Comparison of ENCODE assay signal across 34 cellular contexts in the genomic region with DNA sequence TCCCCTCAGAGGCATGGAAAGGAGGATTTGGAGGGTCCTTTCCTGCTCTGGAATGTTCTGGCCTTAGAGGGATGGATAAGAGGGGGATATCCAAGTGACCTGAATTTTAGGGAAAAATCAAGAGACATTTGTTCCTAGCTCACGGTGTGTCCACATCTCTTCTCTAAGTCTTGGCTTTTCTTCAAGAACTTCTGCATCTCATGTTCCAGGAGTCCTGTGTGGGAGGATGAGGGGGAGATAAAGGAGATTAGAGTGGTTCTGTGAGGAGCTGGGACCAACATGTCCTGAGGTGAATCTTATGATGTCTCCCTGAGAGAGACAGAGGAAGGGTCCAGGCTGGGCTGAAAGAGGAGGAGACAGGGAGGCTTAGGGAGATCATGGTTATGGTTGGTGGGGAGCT. TPM values are rescaled to one million over a fixed set of nuclear protein-coding genes. Genes with fewer than 3 reads are reported as not detected.
"Had no signal": no experiment of that assay in that cellular context is flagged by ENCODE, and none has a peak within 500 bp of the region (broad histone marks: within the 10 kb centered on the region; RNA-seq: fewer than 3 reads in every experiment).

No MANE protein-coding gene starts in this region.

- FAIRE-seq: astrocyte, bronchial epithelial cell, colon had no signal

- H3K9me3 Mint-ChIP-seq: activated B cell treated with CpG ODN at 0.5 μM for 24 hours; activated CD4-positive, alpha-beta memory T cell treated with anti-CD3 and anti-CD28 coated beads, Interleukin-2, amount 10 ng/mL, durations not matched to agents 7 days and 5 days; activated CD4-positive, alpha-beta T cell treated with anti-CD3 and anti-CD28 coated beads, Interleukin-2, amount 10 ng/mL, durations not matched to agents 7 days and 5 days; activated naive CD4-positive, alpha-beta T cell treated with anti-CD3 and anti-CD28 coated beads, Interleukin-2, amount 10 ng/mL, durations not matched to agents 7 days and 5 days; activated naive CD4-positive, alpha-beta T cell treated with anti-CD3 and anti-CD28 coated beads, Interleukin-2, amount 50 U/mL, for 72 hours; activated naive CD8-positive, alpha-beta T cell treated with anti-CD3 and anti-CD28 coated beads, Interleukin-2, amount 10 ng/mL, durations not matched to agents 7 days and 5 days; activated T-cell treated with anti-CD3 and anti-CD28 coated beads, Interleukin-2, amount 50 U/mL, for 24 hours; activated T-cell treated with anti-CD3 and anti-CD28 coated beads, Interleukin-2, amount 50 U/mL, for 72 hours; effector memory CD8-positive, alpha-beta T cell; T-helper 2 cell treated with Interferon-gamma antibody and Interleukin-4, amounts not matched to agents 5 μg/mL and 100 μg/mL, for 36 hours had no signal

- H3K27ac ChIP-seq: brain microvascular endothelial cell, esophagus muscularis mucosa, foreskin keratinocyte, gastrocnemius medialis, WERI-Rb-1 had no signal

- ATAC-seq: activated naive CD4-positive, alpha-beta T cell treated with anti-CD3 and anti-CD28 coated beads, Interleukin-2, amount 50 U/mL, for 72 hours; activated T-cell treated with anti-CD3 and anti-CD28 coated beads, Interleukin-2, amount 50 U/mL, for 72 hours; effector memory CD8-positive, alpha-beta T cell; foreskin keratinocyte; gastrocnemius medialis; T-helper 17 cell had no signal

- DNase-seq: activated B cell treated with CpG ODN at 0.5 μM for 24 hours; activated CD4-positive, alpha-beta memory T cell treated with anti-CD3 and anti-CD28 coated beads, Interleukin-2, amount 10 ng/mL, durations not matched to agents 7 days and 5 days; activated CD4-positive, alpha-beta T cell treated with anti-CD3 and anti-CD28 coated beads for 1 hour; activated CD4-positive, alpha-beta T cell treated with anti-CD3 and anti-CD28 coated beads for 4 hours; activated CD4-positive, alpha-beta T cell treated with anti-CD3 and anti-CD28 coated beads, Interleukin-2, amount 10 ng/mL, durations not matched to agents 7 days and 5 days; activated CD4-positive, alpha-beta T cell treated with anti-CD3 and anti-CD28 coated beads, Interleukin-2, amount 50 U/mL, for 4 hours; activated gamma-delta T cell; activated naive CD4-positive, alpha-beta T cell; activated naive CD8-positive, alpha-beta T cell treated with anti-CD3 and anti-CD28 coated beads, Interleukin-2, amount 10 ng/mL, durations not matched to agents 7 days and 5 days; activated T-cell treated with anti-CD3 and anti-CD28 coated beads for 4 hours; activated T-cell treated with anti-CD3 and anti-CD28 coated beads, Interleukin-2, amount 50 U/mL, for 24 hours; activated T-cell treated with anti-CD3 and anti-CD28 coated beads, Interleukin-2, amount 50 U/mL, for 72 hours; brain microvascular endothelial cell; caudate nucleus; cortex of kidney; dermis blood vessel endothelial cell; effector CD4-positive, alpha-beta T cell; effector memory CD8-positive, alpha-beta T cell; erythroblast; foreskin keratinocyte; glutamatergic neuron; T-helper 1 cell; T-helper 17 cell; T1000; WERI-Rb-1 had no signal

- H3K4me3 Mint-ChIP-seq: activated B cell treated with CpG ODN at 0.5 μM for 24 hours; activated CD4-positive, alpha-beta memory T cell treated with anti-CD3 and anti-CD28 coated beads, Interleukin-2, amount 10 ng/mL, durations not matched to agents 7 days and 5 days; activated CD4-positive, alpha-beta T cell treated with anti-CD3 and anti-CD28 coated beads, Interleukin-2, amount 10 ng/mL, durations not matched to agents 7 days and 5 days; activated naive CD4-positive, alpha-beta T cell treated with anti-CD3 and anti-CD28 coated beads, Interleukin-2, amount 10 ng/mL, durations not matched to agents 7 days and 5 days; activated naive CD8-positive, alpha-beta T cell treated with anti-CD3 and anti-CD28 coated beads, Interleukin-2, amount 10 ng/mL, durations not matched to agents 7 days and 5 days; activated T-cell treated with anti-CD3 and anti-CD28 coated beads, Interleukin-2, amount 50 U/mL, for 24 hours; activated T-cell treated with anti-CD3 and anti-CD28 coated beads, Interleukin-2, amount 50 U/mL, for 72 hours; effector memory CD8-positive, alpha-beta T cell; T-helper 17 cell; T-helper 2 cell treated with Interferon-gamma antibody and Interleukin-4, amounts not matched to agents 5 μg/mL and 100 μg/mL, for 36 hours had no signal

- H3K9me3 ChIP-seq: esophagus muscularis mucosa, gastrocnemius medialis had no signal

- H3K36me3 ChIP-seq: brain microvascular endothelial cell, esophagus muscularis mucosa, gastrocnemius medialis had no signal

- H3K27ac Mint-ChIP-seq: activated B cell treated with CpG ODN at 0.5 μM for 24 hours; activated CD4-positive, alpha-beta memory T cell treated with anti-CD3 and anti-CD28 coated beads, Interleukin-2, amount 10 ng/mL, durations not matched to agents 7 days and 5 days; activated CD4-positive, alpha-beta T cell treated with anti-CD3 and anti-CD28 coated beads, Interleukin-2, amount 10 ng/mL, durations not matched to agents 7 days and 5 days; activated naive CD4-positive, alpha-beta T cell treated with anti-CD3 and anti-CD28 coated beads, Interleukin-2, amount 10 ng/mL, durations not matched to agents 7 days and 5 days; activated naive CD4-positive, alpha-beta T cell treated with anti-CD3 and anti-CD28 coated beads, Interleukin-2, amount 50 U/mL, for 72 hours; activated naive CD8-positive, alpha-beta T cell treated with anti-CD3 and anti-CD28 coated beads, Interleukin-2, amount 10 ng/mL, durations not matched to agents 7 days and 5 days; activated T-cell treated with anti-CD3 and anti-CD28 coated beads, Interleukin-2, amount 50 U/mL, for 24 hours; activated T-cell treated with anti-CD3 and anti-CD28 coated beads, Interleukin-2, amount 50 U/mL, for 72 hours; effector memory CD8-positive, alpha-beta T cell; T-helper 17 cell; T-helper 2 cell treated with Interferon-gamma antibody and Interleukin-4, amounts not matched to agents 5 μg/mL and 100 μg/mL, for 36 hours had no signal

- H3K4me1 Mint-ChIP-seq: activated B cell treated with CpG ODN at 0.5 μM for 24 hours had no signal

- H3K36me3 Mint-ChIP-seq: activated naive CD4-positive, alpha-beta T cell treated with anti-CD3 and anti-CD28 coated beads, Interleukin-2, amount 10 ng/mL, durations not matched to agents 7 days and 5 days; activated naive CD4-positive, alpha-beta T cell treated with anti-CD3 and anti-CD28 coated beads, Interleukin-2, amount 50 U/mL, for 72 hours; activated naive CD8-positive, alpha-beta T cell treated with anti-CD3 and anti-CD28 coated beads, Interleukin-2, amount 10 ng/mL, durations not matched to agents 7 days and 5 days had no signal

- H3K4me3 ChIP-seq: esophagus muscularis mucosa, gastrocnemius medialis had no signal

RNA-seq across cellular contexts. Expression of a gene that starts 11.7 kb away (rescaled TPM):
- total RNA-seq: activated CD4-positive, alpha-beta memory T cell treated with anti-CD3 and anti-CD28 coated beads, Interleukin-2, amount 10 ng/mL, durations not matched to agents 7 days and 5 days; activated CD4-positive, alpha-beta T cell treated with anti-CD3 and anti-CD28 coated beads, Interleukin-2, amount 10 ng/mL, durations not matched to agents 7 days and 5 days; activated naive CD4-positive, alpha-beta T cell treated with anti-CD3 and anti-CD28 coated beads, Interleukin-2, amount 50 U/mL, for 72 hours; activated naive CD8-positive, alpha-beta T cell treated with anti-CD3 and anti-CD28 coated beads, Interleukin-2, amount 10 ng/mL, durations not matched to agents 7 days and 5 days; chondrocyte; dermis blood vessel endothelial cell; esophagus muscularis mucosa; foreskin keratinocyte; gastrocnemius medialis; T-helper 17 cell had no signal
- polyA plus RNA-seq: foreskin keratinocyte had no signal
